ENCODE assay signal across 1 cellular context in genomic region chr3:112990672-112991602, GRCh38.
TF ChIP-seq lines count a peak whose summit lies in the region.

TSS of gene GTPBP8 (plus strand) at chr3:112990984. CDS start at chr3:112991000, 16 bp downstream.

TF ChIP-seq in K562, 482 proteins besides CTCF, POLR2A, EP300 and RAD21 (continued from another document and continues in another):
- TF ChIP-seq ZBTB11 (CRISPR knock-in tag; IDR thresholded peaks at IDR 0.05) (peak; percentile 69 to 97 (median 79); a peak in 5 of 6 replicates), NKRF (IDR thresholded peaks at IDR 0.05; ENCODE audit: borderline replicate concordance) (peak; percentile 31; the same call in 1 of the 2 replicates), VEZF1 (CRISPR knock-in tag; IDR thresholded peaks at IDR 0.05) (no peak), BDP1 (IDR thresholded peaks at IDR 0.05; ENCODE audit: insufficient read depth, insufficient read length) (no peak), ELF1 (tag; IDR thresholded peaks at IDR 0.05) (no peak; the same call in 1 of the 2 replicates), DPF2 (IDR thresholded peaks at IDR 0.05) (no peak), POLR3A (IDR thresholded peaks at IDR 0.05; ENCODE audit: borderline replicate concordance, extremely low read depth, insufficient read depth, insufficient read length) (no peak), PHB2 (IDR thresholded peaks at IDR 0.05; ENCODE audit: low read depth) (no peak), UBTF (IDR thresholded peaks at IDR 0.05; ENCODE audit: borderline replicate concordance in 1 of 2, low read depth in 2 of 2, low read length in 2 of 2) (0 out of 4 replicates have a peak, but pooled peaks have one; percentile 20 to 37), ZBTB2 (IDR thresholded peaks at IDR 0.05) (peak; percentile 77; the same call in 1 of the 2 replicates), ZBTB9 (CRISPR knock-in tag; IDR thresholded peaks at IDR 0.05) (no peak), TFE3 (CRISPR knock-in tag; IDR thresholded peaks at IDR 0.05) (no peak), TCF3 (CRISPR knock-in tag; IDR thresholded peaks at IDR 0.05) (no peak), MYNN (IDR thresholded peaks at IDR 0.05) (no peak), MYNN (CRISPR knock-in tag; IDR thresholded peaks at IDR 0.05) (no peak), SMARCA5 (IDR thresholded peaks at IDR 0.05) (no peak), TAF9B (IDR thresholded peaks at IDR 0.05; ENCODE audit: partially characterized antibody) (peak; percentile 90), ZNF280A (IDR thresholded peaks at IDR 0.05; ENCODE audit: low read depth, partially characterized antibody) (no peak), CC2D1A (IDR thresholded peaks at IDR 0.05) (no peak), GTF2E2 (tag; IDR thresholded peaks at IDR 0.05) (peak; percentile 13), ARID3B (CRISPR knock-in tag; IDR thresholded peaks at IDR 0.05; ENCODE audit: borderline replicate concordance) (no peak), NR2C1 (IDR thresholded peaks at IDR 0.05) (peak; percentile 72), NR2C1 (tag; IDR thresholded peaks at IDR 0.05) (peak; percentile 77), EHMT2 (IDR thresholded peaks at IDR 0.05) (no peak), ZBTB7A (IDR thresholded peaks at IDR 0.05; ENCODE audit: borderline replicate concordance, control insufficient read depth, low read depth, low read length) (no peak; the same call in 1 of the 2 replicates), HDAC8 (tag; IDR thresholded peaks at IDR 0.05) (no peak), ZNF699 (CRISPR knock-in tag; IDR thresholded peaks at IDR 0.05; ENCODE audit: insufficient replicate concordance) (no peak), ZNF644 (tag; IDR thresholded peaks at IDR 0.05; ENCODE audit: low read depth) (no peak), U2AF1 (optimal IDR thresholded peaks at IDR 0.05; ENCODE audit: low read depth, low read length) (no peak), USF1 (CRISPR knock-in tag; IDR thresholded peaks at IDR 0.05) (no peak), ZNF76 (CRISPR knock-in tag; IDR thresholded peaks at IDR 0.05; ENCODE audit: borderline replicate concordance) (0 out of 2 replicates have a peak, but pooled peaks have one; percentile 26), MIER1 (IDR thresholded peaks at IDR 0.05; ENCODE audit: low read depth) (no peak), STAT5B (CRISPR knock-in tag; IDR thresholded peaks at IDR 0.05) (no peak), ZNF778 (CRISPR knock-in tag; IDR thresholded peaks at IDR 0.05) (no peak), HNRNPUL1 (IDR thresholded peaks at IDR 0.05; ENCODE audit: low read length) (no peak), CEBPB (tag; IDR thresholded peaks at IDR 0.05) (no peak), ZNF174 (CRISPR knock-in tag; IDR thresholded peaks at IDR 0.05) (no peak), HNRNPLL (IDR thresholded peaks at IDR 0.05; ENCODE audit: low read depth, low read length, poor library complexity, severe bottlenecking) (peak; percentile 82), NUFIP1 (IDR thresholded peaks at IDR 0.05; ENCODE audit: partially characterized antibody) (no peak), TSHZ1 (CRISPR knock-in tag; IDR thresholded peaks at IDR 0.05) (no peak)
